15 cellular contexts compared by ENCODE assay signal in genomic region chr16:57825298-57826039, GRCh38. TPM values are rescaled to one million over a fixed set of nuclear protein-coding genes. Genes with fewer than 3 reads are reported as not detected.
"Had no signal": no experiment of that assay in that cellular context is flagged by ENCODE, and none has a peak within 500 bp of the region (broad histone marks: within the 10 kb centered on the region; RNA-seq: fewer than 3 reads in every experiment).

No MANE protein-coding gene starts in this region.

- H3K4me1 Mint-ChIP-seq: stimulated activated effector memory CD8-positive, alpha-beta T cell treated with anti-CD3 and anti-CD28 coated beads, Interleukin-12 subunit alpha, Interleukin-12 subunit beta, amount 100 ng/mL, for 72 hours had no signal

- H3K9me3 Mint-ChIP-seq: activated CD8-positive, alpha-beta T cell treated with anti-CD3 and anti-CD28 coated beads for 36 hours; activated naive CD4-positive, alpha-beta T cell treated with anti-CD3 and anti-CD28 coated beads, Interleukin-2, amount 50 U/mL, for 72 hours; activated T-cell treated with anti-CD3 and anti-CD28 coated beads, Interleukin-2, amount 50 U/mL, for 4 hours; stimulated activated effector memory CD8-positive, alpha-beta T cell treated with anti-CD3 and anti-CD28 coated beads, Interleukin-12 subunit alpha, Interleukin-12 subunit beta, amount 100 ng/mL, for 72 hours; WTC11 had no signal

- H3K4me3 Mint-ChIP-seq: activated CD8-positive, alpha-beta T cell treated with anti-CD3 and anti-CD28 coated beads for 36 hours; activated T-cell treated with anti-CD3 and anti-CD28 coated beads, Interleukin-2, amount 50 U/mL, for 4 hours; stimulated activated effector memory CD8-positive, alpha-beta T cell treated with anti-CD3 and anti-CD28 coated beads, Interleukin-12 subunit alpha, Interleukin-12 subunit beta, amount 100 ng/mL, for 72 hours; WTC11 had no signal

- H3K9me3 ChIP-seq: ovary had no signal

- H3K4me3 ChIP-seq: coronary artery, ovary had no signal

- H3K27ac ChIP-seq: coronary artery, ovary had no signal

- H3K36me3 ChIP-seq: ovary had no signal

- H3K36me3 Mint-ChIP-seq: activated naive CD4-positive, alpha-beta T cell treated with anti-CD3 and anti-CD28 coated beads, Interleukin-2, amount 50 U/mL, for 72 hours; stimulated activated effector memory CD8-positive, alpha-beta T cell treated with anti-CD3 and anti-CD28 coated beads, Interleukin-12 subunit alpha, Interleukin-12 subunit beta, amount 100 ng/mL, for 72 hours; WTC11 had no signal

- ATAC-seq: activated CD8-positive, alpha-beta T cell treated with anti-CD3 and anti-CD28 coated beads for 36 hours; activated naive CD4-positive, alpha-beta T cell treated with anti-CD3 and anti-CD28 coated beads, Interleukin-2, amount 50 U/mL, for 72 hours; activated T-cell treated with anti-CD3 and anti-CD28 coated beads, Interleukin-2, amount 50 U/mL, for 4 hours; stimulated activated effector memory CD8-positive, alpha-beta T cell treated with anti-CD3 and anti-CD28 coated beads, Interleukin-12 subunit alpha, Interleukin-12 subunit beta, amount 100 ng/mL, for 72 hours had no signal

- H3K27ac Mint-ChIP-seq: activated CD8-positive, alpha-beta T cell treated with anti-CD3 and anti-CD28 coated beads for 36 hours; activated naive CD4-positive, alpha-beta T cell treated with anti-CD3 and anti-CD28 coated beads, Interleukin-2, amount 50 U/mL, for 72 hours; stimulated activated effector memory CD8-positive, alpha-beta T cell treated with anti-CD3 and anti-CD28 coated beads, Interleukin-12 subunit alpha, Interleukin-12 subunit beta, amount 100 ng/mL, for 72 hours had no signal

- DNase-seq: activated CD4-positive, alpha-beta T cell treated with anti-CD3 and anti-CD28 coated beads for 4 hours; activated CD8-positive, alpha-beta T cell treated with anti-CD3 and anti-CD28 coated beads for 36 hours; activated effector memory CD4-positive, alpha-beta T cell treated with anti-CD3 and anti-CD28 coated beads, Interleukin-2, amount 50 U/mL, for 16 hours; activated T-cell treated with anti-CD3 and anti-CD28 coated beads, Interleukin-2, amount 50 U/mL, for 4 hours; caudate nucleus; foreskin fibroblast; hypothalamus; ovary; stimulated activated CD4-positive, alpha-beta T cell treated with anti-CD3 and anti-CD28 coated beads, Interleukin-12 subunit alpha, Interleukin-12 subunit beta, amount 100 ng/mL, for 4 hours; stimulated activated CD4-positive, alpha-beta T cell treated with anti-CD3 and anti-CD28 coated beads, Interleukin-2, amount 100 ng/mL, for 24 hours had no signal

- H3K27me3 ChIP-seq: ovary had no signal

RNA-seq across cellular contexts. Expression of gene KIFC3, which starts 23.2 kb away (rescaled TPM):
- total RNA-seq: T-helper 2 cell treated with Interferon-gamma antibody and Interleukin-4, amounts not matched to agents 100 ng/mL and 5 ng/mL, for 36 hours had no signal
